8 cellular contexts compared by ENCODE assay signal in the genomic region with DNA sequence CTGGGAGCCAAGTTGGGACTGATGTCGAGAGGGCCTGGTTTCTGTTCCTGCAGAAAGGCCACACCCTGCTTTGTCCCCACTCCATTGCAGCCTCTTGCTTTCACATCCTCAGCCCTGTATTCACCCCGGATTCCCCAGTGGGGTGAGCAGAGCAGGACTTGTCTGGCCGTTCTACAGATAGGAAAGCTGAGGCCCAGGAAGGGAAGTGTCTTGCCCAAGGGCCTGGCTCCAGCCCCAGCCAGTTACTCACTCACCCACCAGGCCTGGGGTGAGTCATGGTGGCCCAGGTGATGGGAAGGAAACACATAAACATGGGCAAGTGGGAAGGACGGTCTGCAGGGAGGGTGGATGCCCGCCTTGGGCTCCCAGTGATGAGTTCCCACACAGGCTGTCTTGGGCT. TPM values are rescaled to one million over a fixed set of nuclear protein-coding genes. Genes with fewer than 3 reads are reported as not detected.
DNase-seq lines count a peak whose midpoint lies in the region; ATAC-seq and TF ChIP-seq lines count a peak whose summit lies in the region.

No MANE protein-coding gene starts in this region.

- H3K9ac ChIP-seq in PC-3 (ENCODE audit: low read length) = peak overlapping the region; percentile 61

- no peaks in the 10 kb centered on the region for H4K20me1 ChIP-seq in PC-3 (ENCODE audit: low read length)

- no peak overlapping the region for H3K27ac Mint-ChIP-seq in activated T-helper 2 cell treated with anti-CD3 and anti-CD28 coated beads, Interferon-gamma antibody, Interleukin-2, Interleukin-4, amounts not matched to agents 10 μg/mL and 5 μg/mL and 100 μg/mL, durations not matched to agents 14 hours and 24 hours and 36 hours
- H3K27ac Mint-ChIP-seq in osteocyte (ENCODE audit: unreplicated experiment) = no peak overlapping the region

- no peaks in the 10 kb centered on the region for H3K9me3 Mint-ChIP-seq in activated T-helper 2 cell treated with anti-CD3 and anti-CD28 coated beads, Interferon-gamma antibody, Interleukin-2, Interleukin-4, amounts not matched to agents 10 μg/mL and 5 μg/mL and 100 μg/mL, durations not matched to agents 14 hours and 24 hours and 36 hours
- H3K9me3 Mint-ChIP-seq in osteocyte (ENCODE audit: unreplicated experiment) = no peaks in the 10 kb centered on the region

- H3K27me3 ChIP-seq in left ventricle myocardium inferior (ENCODE audit: low read depth) (no peaks in the 10 kb centered on the region), PC-3 (ENCODE audit: low read length) (no peaks in the 10 kb centered on the region), vagina (no peaks in the 10 kb centered on the region)

- H3K79me2 ChIP-seq in PC-3 (ENCODE audit: low read length) = no peaks in the 10 kb centered on the region

- no TSS peak for BruUV-seq in PC-3 (replicated peaks; lab: Mats Ljungman, UMichigan)

- H3K9me3 ChIP-seq in left ventricle myocardium inferior (replicated peaks) (no peaks in the 10 kb centered on the region), PC-3 (ENCODE audit: low read length) (no peaks in the 10 kb centered on the region), vagina (no peaks in the 10 kb centered on the region)

- POLR2A ChIA-PET in PC-3 (lab: Charles Lee; ENCODE audit: unreplicated experiment) = no interaction called here

- H3K9me2 ChIP-seq in PC-3 (replicated peaks; ENCODE audit: low read length) = no peaks in the 10 kb centered on the region

- H3K4me3 Mint-ChIP-seq in activated T-helper 2 cell treated with anti-CD3 and anti-CD28 coated beads, Interferon-gamma antibody, Interleukin-2, Interleukin-4, amounts not matched to agents 10 μg/mL and 5 μg/mL and 100 μg/mL, durations not matched to agents 14 hours and 24 hours and 36 hours (ENCODE audit: low read depth) = no peak overlapping the region
- H3K4me3 Mint-ChIP-seq in osteocyte (ENCODE audit: unreplicated experiment) = no peak overlapping the region

- peaks cover 2% of the 10 kb centered on the region for H3K4me1 Mint-ChIP-seq in activated T-helper 2 cell treated with anti-CD3 and anti-CD28 coated beads, Interferon-gamma antibody, Interleukin-2, Interleukin-4, amounts not matched to agents 10 μg/mL and 5 μg/mL and 100 μg/mL, durations not matched to agents 14 hours and 24 hours and 36 hours (ENCODE audit: low read depth)
- H3K4me1 Mint-ChIP-seq in osteocyte (ENCODE audit: unreplicated experiment) = peaks cover 33% of the 10 kb centered on the region

- DNase-seq in left ventricle myocardium superior (peak; percentile 47), left ventricle myocardium inferior (no peak), PC-3 (peak; percentile 97), fibroblast of gingiva (ENCODE audit: low read depth) (peak; percentile 79), vagina (ENCODE audit: extremely low spot score in 2 of 2) (no peak), osteocyte (ENCODE audit: extremely low spot score, unreplicated experiment) (no peak)
- no peak for DNase-seq in activated T-helper 2 cell treated with anti-CD3 and anti-CD28 coated beads, Interferon-gamma antibody, Interleukin-2, Interleukin-4, amounts not matched to agents 10 μg/mL and 5 μg/mL and 100 μg/mL, durations not matched to agents 14 hours and 24 hours and 36 hours (ENCODE audit: low spot score)

- peak overlapping the region; percentile 43 for H3K4me2 ChIP-seq in PC-3 (ENCODE audit: low read length)

- H3K36me3 Mint-ChIP-seq in activated T-helper 2 cell treated with anti-CD3 and anti-CD28 coated beads, Interferon-gamma antibody, Interleukin-2, Interleukin-4, amounts not matched to agents 10 μg/mL and 5 μg/mL and 100 μg/mL, durations not matched to agents 14 hours and 24 hours and 36 hours (ENCODE audit: low read depth) = no peaks in the 10 kb centered on the region
- H3K36me3 Mint-ChIP-seq in osteocyte (ENCODE audit: unreplicated experiment) = no peaks in the 10 kb centered on the region

- H3K36me3 ChIP-seq in left ventricle myocardium inferior (no peaks in the 10 kb centered on the region), PC-3 (ENCODE audit: low read depth, low read length) (no peaks in the 10 kb centered on the region), vagina (no peaks in the 10 kb centered on the region)

- TF ChIP-seq POLR2A in vagina (IDR thresholded peaks at IDR 0.05) = no peak

- H2AFZ ChIP-seq in PC-3 (ENCODE audit: low read length) = no peak overlapping the region

- no peaks in the 10 kb centered on the region for H3K27me3 Mint-ChIP-seq in activated T-helper 2 cell treated with anti-CD3 and anti-CD28 coated beads, Interferon-gamma antibody, Interleukin-2, Interleukin-4, amounts not matched to agents 10 μg/mL and 5 μg/mL and 100 μg/mL, durations not matched to agents 14 hours and 24 hours and 36 hours (ENCODE audit: low read depth)
- no peaks in the 10 kb centered on the region for H3K27me3 Mint-ChIP-seq in osteocyte (ENCODE audit: unreplicated experiment)

- H3K4me1 ChIP-seq in left ventricle myocardium inferior (peaks cover 35% of the 10 kb centered on the region), PC-3 (ENCODE audit: insufficient read depth, low read length) (peaks cover 21% of the 10 kb centered on the region), vagina (peaks cover 66% of the 10 kb centered on the region)

- CTCF ChIA-PET in PC-3 (lab: Charles Lee) = no interaction called here

- H3K4me3 ChIP-seq in left ventricle myocardium inferior (no peak overlapping the region), PC-3 (ENCODE audit: low read length) (no peak overlapping the region), vagina (no peak overlapping the region)

- intact Hi-C loops in left ventricle myocardium superior (cut with micrococcal nuclease) = no loop called here
- intact Hi-C loops in left ventricle myocardium inferior (cut with micrococcal nuclease) = no loop called here
- intact Hi-C loops in PC-3 (cut with micrococcal nuclease) = no loop called here
- intact Hi-C loops in vagina (cut with DNase I) = no loop called here
- intact Hi-C loops in activated T-helper 2 cell treated with anti-CD3 and anti-CD28 coated beads, Interferon-gamma antibody, Interleukin-2, Interleukin-4, amounts not matched to agents 10 μg/mL and 5 μg/mL and 100 μg/mL, durations not matched to agents 14 hours and 24 hours and 36 hours (cut with micrococcal nuclease) = no loop called here

- no peaks in the 10 kb centered on the region for H3F3A ChIP-seq in PC-3 (ENCODE audit: low read length, unreplicated experiment)

- ATAC-seq in left ventricle myocardium superior (peak; percentile 8), PC-3 (peak; percentile 94), GM21526 (IDR thresholded peaks at IDR 0.05; ENCODE audit: low FRiP score, unreplicated experiment) (no peak)

- H3K27ac ChIP-seq in left ventricle myocardium inferior (replicated peaks) = no peak overlapping the region
- H3K27ac ChIP-seq in PC-3 (ENCODE audit: low read length) = peak overlapping the region; percentile 75
- H3K27ac ChIP-seq in vagina = peak overlapping the region; percentile 47

- TF ChIP-seq CTCF in left ventricle myocardium inferior (IDR thresholded peaks at IDR 0.05; ENCODE audit: borderline replicate concordance) = no peak
- no peak for TF ChIP-seq CTCF in PC-3 (conservative IDR thresholded peaks at IDR 0.05; ENCODE audit: low read depth, low read length)
- TF ChIP-seq CTCF in vagina (IDR thresholded peaks at IDR 0.05) = no peak
- no peak for TF ChIP-seq CTCF in osteocyte (IDR thresholded peaks at IDR 0.05)

RNA-seq across cellular contexts. Expression of a gene that starts 6.1 kb away (rescaled TPM):
- total RNA-seq in left ventricle myocardium superior = 25.2 TPM
- total RNA-seq in left ventricle myocardium inferior = 23.1 TPM
- total RNA-seq in PC-3 (2014; rRNA removed) = 40.9 and 51.1 TPM in 2 replicates
- 59.9 TPM for total RNA-seq in vagina
- total RNA-seq in activated T-helper 2 cell treated with anti-CD3 and anti-CD28 coated beads, Interferon-gamma antibody, Interleukin-2, Interleukin-4, amounts not matched to agents 10 μg/mL and 5 μg/mL and 100 μg/mL, durations not matched to agents 14 hours and 24 hours and 36 hours = 29.0 and 30.3 TPM in 2 replicates
- total RNA-seq in osteocyte = 19.4 and 21.2 TPM in 2 replicates

Comparison
In these comparisons a context has a peak if more than half of its experiments do, and no peak if none do; other contexts are left out.
1. DNase-seq: peak in left ventricle myocardium superior (single experiment), PC-3 (single experiment) and fibroblast of gingiva (single experiment); none in left ventricle myocardium inferior (single experiment), vagina (0 of 2), activated T-helper 2 cell treated with anti-CD3 and anti-CD28 coated beads, Interferon-gamma antibody, Interleukin-2, Interleukin-4, amounts not matched to agents 10 μg/mL and 5 μg/mL and 100 μg/mL, durations not matched to agents 14 hours and 24 hours and 36 hours (single experiment) and osteocyte (single experiment).